8 cellular contexts compared by ENCODE assay signal in the genomic region with DNA sequence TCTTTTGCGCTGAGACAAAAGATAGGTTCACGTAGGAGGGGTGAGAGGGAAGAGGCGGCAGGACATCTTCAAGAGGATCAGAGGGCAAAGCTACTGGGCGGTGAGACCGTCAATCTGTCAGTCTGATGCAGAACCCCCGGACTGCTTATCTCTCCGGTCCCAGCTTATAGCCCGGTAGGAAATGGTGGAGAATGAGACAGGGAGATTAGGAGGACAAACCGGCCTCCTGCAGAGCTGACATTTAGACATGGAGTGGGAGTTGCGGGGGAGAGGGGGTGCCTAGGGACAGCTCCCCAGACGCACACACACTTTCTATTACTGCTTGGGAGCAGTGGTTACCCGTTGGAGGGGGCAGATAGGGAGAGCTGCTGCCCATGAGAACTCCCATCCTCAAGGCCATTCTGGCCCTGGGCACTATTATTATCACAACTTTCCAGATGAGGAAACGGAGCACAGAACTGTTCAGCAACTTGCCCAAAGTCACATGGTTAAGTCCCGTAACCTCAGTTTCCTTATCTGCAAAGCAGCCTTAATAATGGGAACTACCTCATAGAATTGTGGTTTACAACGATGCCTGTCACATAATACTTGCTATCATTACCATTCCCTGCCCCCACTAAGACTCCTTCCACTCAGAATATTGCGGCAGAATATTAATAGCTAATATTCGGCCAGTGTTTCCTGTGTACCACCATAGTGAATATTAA. TPM values are rescaled to one million over a fixed set of nuclear protein-coding genes. Genes with fewer than 3 reads are reported as not detected.
A peak's percentile ranks its signal among the peaks of the same experiment; 100 is the strongest.
DNase-seq lines count a peak whose midpoint lies in the region; ATAC-seq, FAIRE-seq and TF ChIP-seq lines count a peak whose summit lies in the region.

No MANE protein-coding gene starts in this region.

- H3K4me1 ChIP-seq in HUES64 (ENCODE audit: insufficient read depth, low read length) (no peaks in the 10 kb centered on the region), K562 (replicated peaks in 1 of 2; ENCODE audit: control insufficient read depth in 2 of 2, insufficient read depth in 2 of 2, low read length in 2 of 2) (peaks cover 15 to 46% of the 10 kb centered on the region in 2 experiments), mesenchymal stem cell (ENCODE audit: control insufficient read depth, insufficient read depth, low read depth, low read length) (peaks cover 5% of the 10 kb centered on the region), uterus (no peaks in the 10 kb centered on the region)

- peak overlapping the region; percentile 21 to 70 for H3K18ac ChIP-seq in mesenchymal stem cell (ENCODE audit: low read depth in 1 of 2, low read length in 2 of 2)

- H2BK15ac ChIP-seq in mesenchymal stem cell (ENCODE audit: low read depth, poor library complexity, severe bottlenecking) = peak overlapping the region; percentile 26

- CTCF ChIA-PET in K562 (lab: Yijun Ruan, JAX; ENCODE audit: low intra/inter-chr PET ratio) = no interaction called here

- in situ Hi-C loops in K562 (cut with MboI) = no loop called here

- H3K27ac ChIP-seq in 22Rv1 = peak overlapping the region; percentile 85
- H3K27ac ChIP-seq in HUES64 (ENCODE audit: low read depth, low read length) = peak overlapping the region; percentile 97
- H3K27ac ChIP-seq in K562 (ENCODE audit: extremely low read depth, low read depth, low read length) = peak overlapping the region; percentile 99
- peak overlapping the region; percentile 76 for H3K27ac ChIP-seq in mesenchymal stem cell (ENCODE audit: low read length, poor library complexity, severe bottlenecking)
- peak overlapping the region; percentile 93 to 95 for H3K27ac ChIP-seq in uterus

- peak overlapping the region; percentile 100 for H2AFZ ChIP-seq in K562 (ENCODE audit: low read depth, low read length)
- peak overlapping the region; percentile 53 for H2AFZ ChIP-seq in mesenchymal stem cell (ENCODE audit: low read depth, low read length)

- H3K9ac ChIP-seq in HUES64 (ENCODE audit: low read depth, low read length) (peak overlapping the region; percentile 98), K562 (ENCODE audit: insufficient read depth in 1 of 2, low read depth in 2 of 2, low read length in 2 of 2) (peak overlapping the region; percentile 97 to 98), mesenchymal stem cell (ENCODE audit: low read length) (peak overlapping the region; percentile 90)

- WGBS in HUES64 = 37% methylated on average over 15 of the region's 17 CpGs
- 0% methylated on average over 17 of the region's 17 CpGs for WGBS in K562 (ENCODE audit: insufficient coverage, low coverage, missing lambda C conversion rate)
- WGBS in mesenchymal stem cell = 41% methylated on average over 15 of the region's 17 CpGs

- H2AK5ac ChIP-seq in mesenchymal stem cell (ENCODE audit: low read length, severe bottlenecking) = peak overlapping the region; percentile 48

- H4K91ac ChIP-seq in mesenchymal stem cell (ENCODE audit: low read length) = peak overlapping the region; percentile 68

- peak overlapping the region in 1 of 2 experiments; percentile 80 for H3K4ac ChIP-seq in mesenchymal stem cell (ENCODE audit: low read depth in 1 of 2, low read length in 2 of 2)

- TF ChIP-seq CTCF in 22Rv1 (IDR thresholded peaks at IDR 0.05) = no peak
- TF ChIP-seq CTCF in K562 (IDR thresholded peaks at IDR 0.05 in 2 of 3, conservative IDR thresholded peaks at IDR 0.05 in 1 of 3; ENCODE audit: insufficient read depth in 2 of 3, low read depth in 1 of 3, low read length in 3 of 3) = no peak
- no peak for TF ChIP-seq CTCF in uterus (IDR thresholded peaks at IDR 0.05)

- peaks cover 8% of the 10 kb centered on the region for H3K79me2 ChIP-seq in K562 (ENCODE audit: control insufficient read depth, insufficient read depth, low read length)

- peak overlapping the region; percentile 89 for H3K4me3 ChIP-seq in HUES64 (ENCODE audit: low read length)
- peak overlapping the region; percentile 73 for H3K4me3 ChIP-seq in K562
- H3K4me3 ChIP-seq in mesenchymal stem cell (ENCODE audit: insufficient read depth in 1 of 2, low read depth in 1 of 2, low read length in 2 of 2) = peak overlapping the region; percentile 80 to 81
- peak overlapping the region; percentile 61 to 76 for H3K4me3 ChIP-seq in uterus

- peak overlapping the region; percentile 91 for H4K8ac ChIP-seq in mesenchymal stem cell (ENCODE audit: low read length)

- no peaks in the 10 kb centered on the region for H3K9me3 ChIP-seq in HUES64 (ENCODE audit: insufficient read depth, low read depth, low read length)
- no peaks in the 10 kb centered on the region for H3K9me3 ChIP-seq in K562 (replicated peaks; ENCODE audit: control insufficient read depth, insufficient read depth, low read depth, low read length)
- H3K9me3 ChIP-seq in mesenchymal stem cell (ENCODE audit: control insufficient read depth, low read length) = no peaks in the 10 kb centered on the region
- H3K9me3 ChIP-seq in uterus = no peaks in the 10 kb centered on the region

- peak in 1 of 2 experiments; percentile 34; a peak in 2 of 4 replicates for TF ChIP-seq RAD21 in K562 (CRISPR knock-in tag; conservative IDR thresholded peaks at IDR 0.05 in 1 of 2, IDR thresholded peaks at IDR 0.05 in 1 of 2)

- no peak overlapping the region for H2BK120ac ChIP-seq in mesenchymal stem cell (ENCODE audit: low read depth, low read length)

- peak overlapping the region; percentile 93 for H3K4me2 ChIP-seq in K562 (ENCODE audit: insufficient read depth, low read length)
- H3K4me2 ChIP-seq in mesenchymal stem cell (ENCODE audit: low read length, poor library complexity, severe bottlenecking) = peak overlapping the region; percentile 66

- peak; percentile 99 for TF ChIP-seq EP300 in K562 (IDR thresholded peaks at IDR 0.05; ENCODE audit: low read length)

- H4K20me1 ChIP-seq in K562 (replicated peaks; ENCODE audit: control insufficient read depth, insufficient read depth, low read length) = no peaks in the 10 kb centered on the region

- no peak overlapping the region for H2BK12ac ChIP-seq in mesenchymal stem cell (ENCODE audit: low read length in 2 of 2)

- TF ChIP-seq POLR2A in K562 (conservative IDR thresholded peaks at IDR 0.05) = peak; percentile 76
- no peak for TF ChIP-seq POLR2A in uterus (IDR thresholded peaks at IDR 0.05)

- POLR2A ChIA-PET in K562 (lab: Yijun Ruan, JAX) = interaction anchor here (0.5 to 2.0 kb wide), 11 partner anchors 14 to 1111 kb away, joined by 3 to 6 read pairs (median 3); partner anchors contain the start of genes GRIPAP1, PQBP1 and TIMM17B

- no peaks in the 10 kb centered on the region for H3K9me1 ChIP-seq in K562 (ENCODE audit: control insufficient read depth, insufficient read depth, low read length)

- no peak overlapping the region for H3K23ac ChIP-seq in mesenchymal stem cell (ENCODE audit: low read length in 2 of 2)

- intact Hi-C loops in K562 (cut with micrococcal nuclease) (loop anchor here (1.0 to 10.0 kb wide), 7 partner anchors 16 to 374 kb away; partner anchors contain the start of genes GLOD5, PLP2, PQBP1 and SUV39H1), uterus (cut with DNase I; ENCODE audit: low total_unique reads) (no loop called here), left colon (cut with DNase I, micrococcal nuclease) (no loop called here)

- BruUV-seq in K562 (replicated peaks; lab: Mats Ljungman, UMichigan) = TSS peak; percentile 93

- H2BK5ac ChIP-seq in mesenchymal stem cell (ENCODE audit: low read depth, low read length, poor library complexity, severe bottlenecking) = no peak overlapping the region

- peaks cover 21% of the 10 kb centered on the region for H3K36me3 ChIP-seq in HUES64 (ENCODE audit: insufficient read depth, low read length)
- peaks cover 21% of the 10 kb centered on the region; the same call in 2 of the 3 replicates for H3K36me3 ChIP-seq in K562 (ENCODE audit: control insufficient read depth, insufficient read depth, low read length)
- peaks cover 7 to 9% of the 10 kb centered on the region in 2 experiments for H3K36me3 ChIP-seq in mesenchymal stem cell (ENCODE audit: control insufficient read depth in 1 of 2, insufficient read depth in 2 of 2, low read depth in 1 of 2, low read length in 2 of 2)
- no peaks in the 10 kb centered on the region for H3K36me3 ChIP-seq in uterus

- H3K27me3 ChIP-seq in HUES64 (ENCODE audit: insufficient read depth, low read length) = no peaks in the 10 kb centered on the region
- H3K27me3 ChIP-seq in K562 (ENCODE audit: control insufficient read depth in 2 of 2, insufficient read depth in 2 of 2, low read length in 2 of 2) = no peaks in the 10 kb centered on the region
- H3K27me3 ChIP-seq in mesenchymal stem cell (ENCODE audit: control insufficient read depth in 1 of 2, insufficient read depth in 1 of 2, low read length in 2 of 2) = peaks cover 0 to 20% of the 10 kb centered on the region in 2 experiments
- H3K27me3 ChIP-seq in uterus = no peaks in the 10 kb centered on the region

- peak; percentile 75 to 96 (median 84) for DNase-seq in K562 (ENCODE audit: extremely low read depth in 1 of 4, low spot score in 3 of 4)
- DNase-seq in mesenchymal stem cell = no peak
- DNase-seq in uterus = no peak
- DNase-seq in NCI-H2107 (lab: John Stamatoyannopoulos, UW) = no peak
- DNase-seq in left colon = no peak

- peaks cover 7% of the 10 kb centered on the region for H3K79me1 ChIP-seq in mesenchymal stem cell (replicated peaks; ENCODE audit: low read length, poor library complexity, severe bottlenecking)

- ATAC-seq in K562 (peak; percentile 48), GM21576 (IDR thresholded peaks at IDR 0.05; ENCODE audit: unreplicated experiment) (no peak), left colon (no peak)

- no peak overlapping the region for H3K14ac ChIP-seq in mesenchymal stem cell (ENCODE audit: low read length in 2 of 2)

- peak; percentile 99 for FAIRE-seq in K562 (lab: Jason Lieb, UNC)

RNA-seq across cellular contexts. Expression of gene HDAC6, which starts 1.1 kb away (rescaled TPM):
- polyA plus RNA-seq in HUES64 (2013, experiment 1 of 2) = 41.8 TPM
- 45.6 TPM for polyA plus RNA-seq in HUES64 (2013, experiment 2 of 2)
- total RNA-seq in K562 (2011; cell fraction: chromatin; rRNA removed; ENCODE audit: low replicate concordance) = 513 and 751 TPM in 2 replicates
- 276 and 285 TPM in 2 replicates for total RNA-seq in K562 (2011; cell fraction: nucleolus; rRNA removed)
- total RNA-seq in K562 (2011; cell fraction: nucleoplasm; rRNA removed) = 301 and 344 TPM in 2 replicates
- total RNA-seq in K562 (2014; rRNA removed) (60.0 and 71.2 TPM in 2 replicates), K562 (2014; rRNA removed; fragmentation: Illumina TruSeq; extraction: Trizol) (59.0 and 66.5 TPM in 2 replicates), K562 (2015; rRNA removed; fragmentation: Illumina TruSeq; extraction: Trizol) (48.9 and 52.3 TPM in 2 replicates), K562 (2021) (83.1 and 91.8 TPM in 2 replicates), uterus (100 to 1,000 TPM in 3 of 4 donors, 10 to 100 TPM in 1; 25.0 to 160 (median 123) TPM), left colon (10 to 100 TPM; 78.9 to 91.8 TPM)
- polyA plus RNA-seq in K562 (2011; rRNA removed) (85.5 and 150 TPM in 2 replicates), K562 (2014; fragmentation: Illumina TruSeq; extraction: Trizol) (69.1 and 86.3 TPM in 2 replicates), K562 (2014; fragmentation: Nextera tagmentation; extraction: Ambion mirVana) (10 to 100 TPM; 29.9 to 31.4 TPM), K562 (2014; rRNA removed) (86.0 and 101 TPM in 2 replicates)
- 63.6 and 65.5 TPM in 2 replicates for polyA plus RNA-seq in K562 (2011; cell fraction: cytosol; rRNA removed)
- 776 and 956 TPM in 2 replicates for polyA plus RNA-seq in K562 (2011; cell fraction: nucleus; rRNA removed)
- polyA plus RNA-seq in K562 (2012) = 67.3 and 134 TPM in 2 replicates
- 49.8 and 78.8 TPM in 2 replicates for polyA minus RNA-seq in K562 (2011; rRNA and poly(A)+ RNA removed)
- polyA minus RNA-seq in K562 (2011; cell fraction: cytosol; rRNA and poly(A)+ RNA removed) = 37.1 and 39.1 TPM in 2 replicates
- polyA minus RNA-seq in K562 (2011; cell fraction: nucleus; rRNA and poly(A)+ RNA removed) = 85.1 and 160 TPM in 2 replicates
- polyA plus RNA-seq in mesenchymal stem cell (2013, experiment 1 of 2) = 38.8 TPM
- 35.3 TPM for polyA plus RNA-seq in mesenchymal stem cell (2013, experiment 2 of 2)

RNA-seq across cellular contexts. Expression of gene GATA1, which starts 14.3 kb away (rescaled TPM):
- not detected for polyA plus RNA-seq in HUES64 (2013, experiment 1 of 2)
- not detected for polyA plus RNA-seq in HUES64 (2013, experiment 2 of 2)
- 40.7 and 118 TPM in 2 replicates for total RNA-seq in K562 (2011; cell fraction: chromatin; rRNA removed; ENCODE audit: low replicate concordance)
- 98.8 and 99.1 TPM in 2 replicates for total RNA-seq in K562 (2011; cell fraction: nucleolus; rRNA removed)
- 82.1 and 86.1 TPM in 2 replicates for total RNA-seq in K562 (2011; cell fraction: nucleoplasm; rRNA removed)
- total RNA-seq in K562 (2014; rRNA removed) = 205 and 244 TPM in 2 replicates
- total RNA-seq in K562 (2014; rRNA removed; fragmentation: Illumina TruSeq; extraction: Trizol) = 45.4 and 62.0 TPM in 2 replicates
- 115 and 116 TPM in 2 replicates for total RNA-seq in K562 (2015; rRNA removed; fragmentation: Illumina TruSeq; extraction: Trizol)
- total RNA-seq in K562 (2021) = 291 and 297 TPM in 2 replicates
- polyA plus RNA-seq in K562 (2011; rRNA removed) = 74.3 and 167 TPM in 2 replicates
- 184 and 365 TPM in 2 replicates for polyA plus RNA-seq in K562 (2011; cell fraction: cytosol; rRNA removed)
- 174 and 282 TPM in 2 replicates for polyA plus RNA-seq in K562 (2011; cell fraction: nucleus; rRNA removed)
- 160 and 227 TPM in 2 replicates for polyA plus RNA-seq in K562 (2012)
- polyA plus RNA-seq in K562 (2014; fragmentation: Illumina TruSeq; extraction: Trizol) = 273 and 284 TPM in 2 replicates
- polyA plus RNA-seq in K562 (2014; fragmentation: Nextera tagmentation; extraction: Ambion mirVana) = 10 to 100 TPM; 11.9 to 97.4 TPM
- polyA plus RNA-seq in K562 (2014; rRNA removed) = 206 and 246 TPM in 2 replicates
- polyA minus RNA-seq in K562 (2011; rRNA and poly(A)+ RNA removed) = 39.3 and 48.9 TPM in 2 replicates
- polyA minus RNA-seq in K562 (2011; cell fraction: cytosol; rRNA and poly(A)+ RNA removed) = 148 and 160 TPM in 2 replicates
- 38.2 and 38.7 TPM in 2 replicates for polyA minus RNA-seq in K562 (2011; cell fraction: nucleus; rRNA and poly(A)+ RNA removed)
- polyA plus RNA-seq in mesenchymal stem cell (2013, experiment 1 of 2) = not detected
- polyA plus RNA-seq in mesenchymal stem cell (2013, experiment 2 of 2) = not detected
- under 1 TPM in 1 of 4 donors, not detected in 3; 0.35 TPM for total RNA-seq in uterus
- not detected for total RNA-seq in left colon

RNA-seq across cellular contexts. Expression of gene ERAS, which starts 25.6 kb away (rescaled TPM):
- not detected for polyA plus RNA-seq in HUES64 (2013, experiment 1 of 2)
- not detected for polyA plus RNA-seq in HUES64 (2013, experiment 2 of 2)
- 0.79 and 2.3 TPM in 2 replicates for total RNA-seq in K562 (2011; cell fraction: chromatin; rRNA removed; ENCODE audit: low replicate concordance)
- total RNA-seq in K562 (2011; cell fraction: nucleolus; rRNA removed) = 0.83 and 1.8 TPM in 2 replicates
- 0.84 and 0.95 TPM in 2 replicates for total RNA-seq in K562 (2011; cell fraction: nucleoplasm; rRNA removed)
- total RNA-seq in K562 (2014; rRNA removed) (not detected in 2 replicates), K562 (2014; rRNA removed; fragmentation: Illumina TruSeq; extraction: Trizol) (not detected in 2 replicates), K562 (2015; rRNA removed; fragmentation: Illumina TruSeq; extraction: Trizol) (not detected in 2 replicates), K562 (2021) (not detected in 2 replicates), uterus (under 1 TPM in 2 of 4 donors, not detected in 2; 0.41 to 0.46 TPM), left colon (not detected)
- polyA plus RNA-seq in K562 (2011; rRNA removed) (0.07 and 0.11 TPM in 2 replicates), K562 (2014; fragmentation: Illumina TruSeq; extraction: Trizol) (not detected in 2 replicates), K562 (2014; fragmentation: Nextera tagmentation; extraction: Ambion mirVana) (not detected), K562 (2014; rRNA removed) (0.12 TPM in 1 of 2 replicates, not detected in the other)
- 0.39 TPM in 1 of 2 replicates, not detected in the other for polyA plus RNA-seq in K562 (2011; cell fraction: cytosol; rRNA removed)
- polyA plus RNA-seq in K562 (2011; cell fraction: nucleus; rRNA removed) = 0.34 and 0.77 TPM in 2 replicates
- 0.42 TPM in 1 of 2 replicates, not detected in the other for polyA plus RNA-seq in K562 (2012)
- not detected in 2 replicates for polyA minus RNA-seq in K562 (2011; rRNA and poly(A)+ RNA removed)
- polyA minus RNA-seq in K562 (2011; cell fraction: cytosol; rRNA and poly(A)+ RNA removed) = not detected in 2 replicates
- 0.33 TPM in 1 of 2 replicates, not detected in the other for polyA minus RNA-seq in K562 (2011; cell fraction: nucleus; rRNA and poly(A)+ RNA removed)
- not detected for polyA plus RNA-seq in mesenchymal stem cell (2013, experiment 1 of 2)
- polyA plus RNA-seq in mesenchymal stem cell (2013, experiment 2 of 2) = not detected

RNA-seq across cellular contexts. Expression of gene PCSK1N, which starts 34.7 kb away (rescaled TPM):
- polyA plus RNA-seq in HUES64 (2013, experiment 1 of 2) = 3.6 TPM
- 3.9 TPM for polyA plus RNA-seq in HUES64 (2013, experiment 2 of 2)
- total RNA-seq in K562 (2011; cell fraction: chromatin; rRNA removed; ENCODE audit: low replicate concordance) = not detected in 2 replicates
- not detected in 2 replicates for total RNA-seq in K562 (2011; cell fraction: nucleolus; rRNA removed)
- not detected in 2 replicates for total RNA-seq in K562 (2011; cell fraction: nucleoplasm; rRNA removed)
- 0.54 and 0.61 TPM in 2 replicates for total RNA-seq in K562 (2014; rRNA removed)
- total RNA-seq in K562 (2014; rRNA removed; fragmentation: Illumina TruSeq; extraction: Trizol) = not detected in 2 replicates
- not detected in 2 replicates for total RNA-seq in K562 (2015; rRNA removed; fragmentation: Illumina TruSeq; extraction: Trizol)
- total RNA-seq in K562 (2021) = 0.36 and 0.55 TPM in 2 replicates
- 0.16 TPM in 1 of 2 replicates, not detected in the other for polyA plus RNA-seq in K562 (2011; rRNA removed)
- polyA plus RNA-seq in K562 (2011; cell fraction: cytosol; rRNA removed) = 0.04 and 0.39 TPM in 2 replicates
- polyA plus RNA-seq in K562 (2011; cell fraction: nucleus; rRNA removed) = 0.63 TPM in 1 of 2 replicates, not detected in the other
- 0.29 and 0.40 TPM in 2 replicates for polyA plus RNA-seq in K562 (2012)
- not detected in 2 replicates for polyA plus RNA-seq in K562 (2014; fragmentation: Illumina TruSeq; extraction: Trizol)
- polyA plus RNA-seq in K562 (2014; fragmentation: Nextera tagmentation; extraction: Ambion mirVana) = not detected
- polyA plus RNA-seq in K562 (2014; rRNA removed) = 0.07 and 0.85 TPM in 2 replicates
- 1.2 TPM in 1 of 2 replicates, not detected in the other for polyA minus RNA-seq in K562 (2011; rRNA and poly(A)+ RNA removed)
- polyA minus RNA-seq in K562 (2011; cell fraction: cytosol; rRNA and poly(A)+ RNA removed) = not detected in 2 replicates
- not detected in 2 replicates for polyA minus RNA-seq in K562 (2011; cell fraction: nucleus; rRNA and poly(A)+ RNA removed)
- polyA plus RNA-seq in mesenchymal stem cell (2013, experiment 1 of 2) = 0.12 TPM
- polyA plus RNA-seq in mesenchymal stem cell (2013, experiment 2 of 2) = 0.16 TPM
- 10 to 100 TPM in 1 of 4 donors, 1 to 10 TPM in 2, not detected in 1; 3.0 to 15.9 (median 3.4) TPM for total RNA-seq in uterus
- total RNA-seq in left colon = 10 to 100 TPM in 1 of 2 donors, 1 to 10 TPM in 1; 8.8 to 21.4 TPM

RNA-seq across cellular contexts. Expression of gene GLOD5, which starts 39.2 kb away (rescaled TPM):
- not detected for polyA plus RNA-seq in HUES64 (2013, experiment 1 of 2)
- not detected for polyA plus RNA-seq in HUES64 (2013, experiment 2 of 2)
- total RNA-seq in K562 (2011; cell fraction: chromatin; rRNA removed; ENCODE audit: low replicate concordance) = not detected in 2 replicates
- total RNA-seq in K562 (2011; cell fraction: nucleolus; rRNA removed) = not detected in 2 replicates
- total RNA-seq in K562 (2011; cell fraction: nucleoplasm; rRNA removed) = not detected in 2 replicates
- total RNA-seq in K562 (2014; rRNA removed) (0.27 and 1.1 TPM in 2 replicates), K562 (2014; rRNA removed; fragmentation: Illumina TruSeq; extraction: Trizol) (1.5 and 1.7 TPM in 2 replicates), K562 (2015; rRNA removed; fragmentation: Illumina TruSeq; extraction: Trizol) (1.7 and 2.2 TPM in 2 replicates), K562 (2021) (1.4 and 1.9 TPM in 2 replicates), uterus (not detected), left colon (10 to 100 TPM in 1 of 2 donors, 1 to 10 TPM in 1; 9.5 to 11.4 TPM)
- polyA plus RNA-seq in K562 (2011; rRNA removed) (3.4 and 4.3 TPM in 2 replicates), K562 (2014; fragmentation: Illumina TruSeq; extraction: Trizol) (2.2 and 3.1 TPM in 2 replicates), K562 (2014; fragmentation: Nextera tagmentation; extraction: Ambion mirVana) (1 to 10 TPM; 3.8 to 4.4 TPM), K562 (2014; rRNA removed) (2.0 and 3.2 TPM in 2 replicates)
- polyA plus RNA-seq in K562 (2011; cell fraction: cytosol; rRNA removed) = 4.0 and 5.8 TPM in 2 replicates
- 0.81 and 0.94 TPM in 2 replicates for polyA plus RNA-seq in K562 (2011; cell fraction: nucleus; rRNA removed)
- polyA plus RNA-seq in K562 (2012) = 1.1 and 2.9 TPM in 2 replicates
- polyA minus RNA-seq in K562 (2011; rRNA and poly(A)+ RNA removed) = 0.88 and 1.2 TPM in 2 replicates
- not detected in 2 replicates for polyA minus RNA-seq in K562 (2011; cell fraction: cytosol; rRNA and poly(A)+ RNA removed)
- not detected in 2 replicates for polyA minus RNA-seq in K562 (2011; cell fraction: nucleus; rRNA and poly(A)+ RNA removed)
- polyA plus RNA-seq in mesenchymal stem cell (2013, experiment 1 of 2) = not detected
- not detected for polyA plus RNA-seq in mesenchymal stem cell (2013, experiment 2 of 2)

Comparison
In these comparisons a context has a peak if more than half of its experiments do, and no peak if none do; other contexts are left out.
1. DNase-seq: peak in K562 (4 of 4); none in mesenchymal stem cell (single experiment), uterus (0 of 2), NCI-H2107 (single experiment) and left colon (0 of 2).
2. RNA of gene GATA1, which starts 14.3 kb away (total RNA-seq): 40.7 to 297 TPM in K562; not detected in left colon and 0.35 TPM in uterus; every median in the first group is over 10 times any median in the second.
3. Peak in every context shown above with its lines, with median percentiles within 50 percentile points of each other: H3K27ac ChIP-seq, H3K4me3 ChIP-seq and H3K9ac ChIP-seq.